24 cellular contexts compared by ENCODE assay signal in the genomic region with DNA sequence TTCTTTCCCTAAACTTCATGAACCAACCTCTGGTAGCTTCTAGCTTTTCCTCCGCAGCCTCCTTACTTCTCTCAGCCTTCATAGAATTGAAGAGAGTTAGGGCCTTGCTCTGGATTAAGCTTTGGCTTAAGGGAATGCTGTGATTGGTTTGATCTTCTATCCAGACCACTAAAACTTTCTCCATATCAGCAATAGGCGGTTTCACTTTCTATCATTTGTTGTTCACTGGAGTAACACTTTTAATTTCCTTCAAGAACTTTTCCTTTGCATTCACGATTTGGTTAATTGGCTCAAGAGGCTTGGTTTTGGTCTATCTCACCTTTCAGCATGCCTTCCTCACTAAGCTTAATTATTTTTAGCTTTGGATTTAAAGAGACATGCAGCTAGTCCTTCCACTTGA.
"Had no signal": no experiment of that assay in that cellular context is flagged by ENCODE, and none has a peak within 500 bp of the region (broad histone marks: within the 10 kb centered on the region; RNA-seq: fewer than 3 reads in every experiment).

No MANE protein-coding gene starts in this region.

- H2AFZ ChIP-seq: hepatocyte, neural progenitor cell had no signal

- H3K9me3 ChIP-seq: gastroesophageal sphincter, heart left ventricle, prostate gland, right atrium auricular region, spleen, testis, tibial artery had no signal

- H3K27me3 ChIP-seq: dorsolateral prefrontal cortex, foreskin keratinocyte, gastroesophageal sphincter, heart left ventricle, hepatocyte, neural progenitor cell, right atrium auricular region, spleen, testis, tibial artery had no signal

- H3K9ac ChIP-seq: neural progenitor cell had no signal

- H3K4me2 ChIP-seq: hepatocyte, neural progenitor cell had no signal

- H3K27me3 Mint-ChIP-seq: memory B cell; natural killer cell treated with Interleukin-12 subunit alpha and Interleukin-12 subunit beta and Interleukin-15 and Interleukin-18, amount 100 ng/mL, for 72 hours; stimulated activated memory B cell treated with anti-CD40 and anti-IgM and Interleukin-4, amounts not matched to agents 10 μg/mL and 1 μg/mL and 100 μg/mL, for 72 hours; type B pancreatic cell had no signal

- H3K4me1 ChIP-seq: prostate gland had no signal

- ATAC-seq: esophagus mucosa; foreskin keratinocyte; gastroesophageal sphincter; heart left ventricle; left lobe of liver; natural killer cell treated with Interleukin-12 subunit alpha and Interleukin-12 subunit beta and Interleukin-15 and Interleukin-18, amount 100 ng/mL, for 72 hours; sciatic nerve; stimulated activated memory B cell treated with anti-CD40 and anti-IgM and Interleukin-4, amounts not matched to agents 10 μg/mL and 1 μg/mL and 100 μg/mL, for 72 hours; stimulated activated naive CD8-positive, alpha-beta T cell treated with anti-CD3 and anti-CD28 coated beads, Interleukin-15, Interleukin-2, amounts not matched to agents 100 U/mL and 50 U/mL, for 24 hours had no signal

- DNase-seq: dorsolateral prefrontal cortex; effector CD4-positive, alpha-beta T cell; foreskin keratinocyte; heart left ventricle; kidney; spleen; stimulated activated CD4-positive, alpha-beta T cell treated with anti-CD3 and anti-CD28 coated beads, Interleukin-4, amount 100 ng/mL, for 4 hours; stimulated activated naive CD8-positive, alpha-beta T cell treated with anti-CD3 and anti-CD28 coated beads, Interleukin-15, Interleukin-2, amounts not matched to agents 100 U/mL and 50 U/mL, for 24 hours; substantia nigra; testis; tibial artery had no signal

- H3K4me3 ChIP-seq: dorsolateral prefrontal cortex, gastroesophageal sphincter, heart left ventricle, hepatocyte, lung, neural progenitor cell, prostate gland, right atrium auricular region, spleen, testis, tibial artery had no signal

- H3K36me3 ChIP-seq: neural progenitor cell had no signal

- H3K4me3 Mint-ChIP-seq: memory B cell; natural killer cell treated with Interleukin-12 subunit alpha and Interleukin-12 subunit beta and Interleukin-15 and Interleukin-18, amount 100 ng/mL, for 72 hours; neural progenitor cell; stimulated activated memory B cell treated with anti-CD40 and anti-IgM and Interleukin-4, amounts not matched to agents 10 μg/mL and 1 μg/mL and 100 μg/mL, for 72 hours; type B pancreatic cell had no signal

- H3K27ac Mint-ChIP-seq: memory B cell; natural killer cell treated with Interleukin-12 subunit alpha and Interleukin-12 subunit beta and Interleukin-15 and Interleukin-18, amount 100 ng/mL, for 72 hours; neural progenitor cell; stimulated activated memory B cell treated with anti-CD40 and anti-IgM and Interleukin-4, amounts not matched to agents 10 μg/mL and 1 μg/mL and 100 μg/mL, for 72 hours; type B pancreatic cell had no signal

- H3K9me3 Mint-ChIP-seq: memory B cell; natural killer cell treated with Interleukin-12 subunit alpha and Interleukin-12 subunit beta and Interleukin-15 and Interleukin-18, amount 100 ng/mL, for 72 hours; neural progenitor cell; stimulated activated memory B cell treated with anti-CD40 and anti-IgM and Interleukin-4, amounts not matched to agents 10 μg/mL and 1 μg/mL and 100 μg/mL, for 72 hours; type B pancreatic cell had no signal
